19 cellular contexts compared by ENCODE assay signal in genomic region chr18:56538756-56539155, GRCh38.
DNase-seq lines count a peak whose midpoint lies in the region; TF ChIP-seq lines count a peak whose summit lies in the region.
"Had no signal": no experiment of that assay in that cellular context is flagged by ENCODE, and none has a peak within 500 bp of the region (broad histone marks: within the 10 kb centered on the region; RNA-seq: fewer than 3 reads in every experiment).

No MANE protein-coding gene starts in this region.

- H3K9me3 ChIP-seq in WERI-Rb-1 (ENCODE audit: severe bottlenecking): no peaks in the 10 kb centered on the region
- H3K9me3 ChIP-seq: BLaER1, MG63 had no signal

- peak; percentile 56 for DNase-seq in BJ (ENCODE audit: low read depth)
- peak; percentile 64 for DNase-seq in HFFc6
- DNase-seq in amniotic epithelial cell (ENCODE audit: low read depth): peak; percentile 67
- peak; percentile 11 for DNase-seq in myocyte (ENCODE audit: low read depth)
- DNase-seq in mesenteric fat pad (ENCODE audit: low spot score): no peak
- DNase-seq in hepatic stellate cell (ENCODE audit: low spot score): no peak
- DNase-seq in SHP77 treated with DMSO at 0.1 percent for 48 hours (lab: John Stamatoyannopoulos, UW): no peak
- DNase-seq in WERI-Rb-1: no peak
- DNase-seq: CD8-positive, alpha-beta memory T cell; DND-41; GF-D8; H9; KG1; MG63; NCI-H1694; NCI-H226; NCI-H524 treated with DMSO at 0.1 percent for 48 hours had no signal

- H3K4me3 ChIP-seq in BJ (ENCODE audit: low read depth, low read length) (no peak overlapping the region), WERI-Rb-1 (ENCODE audit: low read depth, low read length) (no peak overlapping the region)
- H3K4me3 ChIP-seq: BLaER1, MG63, SK-N-MC had no signal

- H3K27ac Mint-ChIP-seq in HFFc6: no peak overlapping the region
- H3K27ac Mint-ChIP-seq: CD8-positive, alpha-beta memory T cell; H9 had no signal

- H3K9me3 Mint-ChIP-seq in HFFc6: no peaks in the 10 kb centered on the region
- H3K9me3 Mint-ChIP-seq: H9 had no signal

- H3K36me3 Mint-ChIP-seq in HFFc6 (ENCODE audit: low read depth): no peaks in the 10 kb centered on the region
- H3K36me3 Mint-ChIP-seq: CD8-positive, alpha-beta memory T cell had no signal

- H3K27me3 ChIP-seq in BJ (ENCODE audit: control insufficient read depth, insufficient read depth, low read length) (peaks cover 2% of the 10 kb centered on the region; the same call in 1 of the 2 replicates), WERI-Rb-1 (ENCODE audit: insufficient read depth, low read depth, severe bottlenecking) (no peaks in the 10 kb centered on the region)
- H3K27me3 ChIP-seq: BLaER1, MG63 had no signal

- H3K4me3 Mint-ChIP-seq in HFFc6: no peak overlapping the region
- H3K4me3 Mint-ChIP-seq: CD8-positive, alpha-beta memory T cell; H9 had no signal

- H3K27ac ChIP-seq in WERI-Rb-1: no peak overlapping the region
- H3K27ac ChIP-seq: BLaER1, SK-N-MC had no signal

- TF ChIP-seq CTCF in BJ (IDR thresholded peaks at IDR 0.05; ENCODE audit: insufficient read depth, low read depth, low read length) (no peak), HFFc6 (IDR thresholded peaks at IDR 0.05) (no peak), WERI-Rb-1 (IDR thresholded peaks at IDR 0.05; ENCODE audit: low read depth, low read length) (no peak)

- POLR2A ChIA-PET in BJ (lab: Charles Lee): no interaction called here

- CTCF ChIA-PET in BJ (lab: Yijun Ruan, JAX): interaction anchor here (1.3 kb wide), 1 partner anchor 10 kb away, joined by 6 read pairs; no protein-coding TSS in a partner anchor

- H3K36me3 ChIP-seq in BJ (ENCODE audit: control insufficient read depth, insufficient read depth, low read length) (no peaks in the 10 kb centered on the region), WERI-Rb-1 (no peaks in the 10 kb centered on the region)
- H3K36me3 ChIP-seq: BLaER1, MG63 had no signal

- H3K4me1 Mint-ChIP-seq in HFFc6 (ENCODE audit: low read depth): peaks cover 17% of the 10 kb centered on the region
- H3K4me1 Mint-ChIP-seq: CD8-positive, alpha-beta memory T cell had no signal

- peaks cover 8% of the 10 kb centered on the region for H3K27me3 Mint-ChIP-seq in HFFc6 (ENCODE audit: insufficient read depth)

Comparison
In these comparisons a context has a peak if more than half of its experiments do, and no peak if none do; other contexts are left out.
1. DNase-seq: peak in BJ (single experiment), HFFc6 (single experiment), amniotic epithelial cell (single experiment) and myocyte (single experiment); none in mesenteric fat pad (single experiment), hepatic stellate cell (single experiment), SHP77 treated with DMSO at 0.1 percent for 48 hours (single experiment) and WERI-Rb-1 (single experiment).